ENCODE assay signal across 20 cellular contexts in the genomic region with DNA sequence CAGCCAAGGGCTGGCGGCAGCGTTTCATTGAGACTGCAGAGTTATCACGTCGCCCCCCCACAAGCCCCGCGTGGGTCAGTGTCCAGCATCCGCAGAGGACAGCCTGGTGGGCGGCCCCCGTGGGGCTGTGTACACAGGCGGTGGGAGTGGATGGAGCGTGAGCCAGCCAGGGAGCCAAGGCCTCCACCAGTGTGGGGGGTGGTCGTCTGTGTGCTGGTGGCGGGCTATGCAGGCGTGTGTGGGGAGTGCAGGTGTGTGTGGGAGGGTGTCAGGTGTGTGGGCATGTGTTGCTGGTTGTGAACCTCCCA. TPM values are rescaled to one million over a fixed set of nuclear protein-coding genes. Genes with fewer than 3 reads are reported as not detected.
DNase-seq lines count a peak whose midpoint lies in the region; ATAC-seq and TF ChIP-seq lines count a peak whose summit lies in the region.
"Had no signal": no experiment of that assay in that cellular context is flagged by ENCODE, and none has a peak within 500 bp of the region (broad histone marks: within the 10 kb centered on the region; RNA-seq: fewer than 3 reads in every experiment).

No MANE protein-coding gene starts in this region.

- no peak overlapping the region for H3K4me3 ChIP-seq in WERI-Rb-1 (ENCODE audit: low read depth, low read length)
- no peak overlapping the region for H3K4me3 ChIP-seq in lower lobe of right lung

- H3K27me3 ChIP-seq in WERI-Rb-1 (ENCODE audit: insufficient read depth, low read depth, severe bottlenecking) (peaks cover under 1% of the 10 kb centered on the region), lower lobe of right lung (ENCODE audit: low read depth) (peaks cover 71% of the 10 kb centered on the region)

- in situ Hi-C loops in ACHN (cut with HindIII; ENCODE audit: low pct_ligation_motif_present, low pct_unique_long_range_greater_than_20kb, low sequenced_read_pairs) = no loop called here

- intact Hi-C loops in lower lobe of right lung (cut with DNase I) = no loop called here

- H3K36me3 ChIP-seq in WERI-Rb-1 (no peaks in the 10 kb centered on the region), lower lobe of right lung (no peaks in the 10 kb centered on the region)

- H3K4me1 ChIP-seq in lower lobe of right lung = no peaks in the 10 kb centered on the region

- ATAC-seq in lower lobe of right lung = no peak
- no peak for ATAC-seq in HG03135 (IDR thresholded peaks at IDR 0.05; ENCODE audit: unreplicated experiment)
- no peak for ATAC-seq in HG03571 (IDR thresholded peaks at IDR 0.05; ENCODE audit: unreplicated experiment)
- ATAC-seq: PC-3 had no signal

- H3K9me3 ChIP-seq in WERI-Rb-1 (ENCODE audit: severe bottlenecking) = no peaks in the 10 kb centered on the region
- H3K9me3 ChIP-seq in lower lobe of right lung = no peaks in the 10 kb centered on the region

- TF ChIP-seq CTCF in WERI-Rb-1 (IDR thresholded peaks at IDR 0.05; ENCODE audit: low read depth, low read length) (no peak), lower lobe of right lung (IDR thresholded peaks at IDR 0.05) (no peak)

- DNase-seq in D341Med (ENCODE audit: low spot score) (peak; percentile 35), WERI-Rb-1 (peak; percentile 6), lower lobe of right lung (peak; percentile 42), ACHN (no peak)
- peak; percentile 10 for DNase-seq in stimulated activated CD8-positive, alpha-beta memory T cell treated with anti-CD3 and anti-CD28 coated beads, Interleukin-4, amount 100 ng/mL, for 48 hours
- DNase-seq: Calu3; CD4-positive, alpha-beta memory T cell; H9; NCI-H1436 treated with DMSO at 0.1 percent for 48 hours; NCI-H2029 treated with DMSO at 0.1 percent for 48 hours; NCI-H2171 treated with DMSO at 0.1 percent for 48 hours; NCI-H510A; NCI-H774; PC-3 had no signal

- no peak overlapping the region for H3K27ac ChIP-seq in WERI-Rb-1
- H3K27ac ChIP-seq in lower lobe of right lung = no peak overlapping the region
- H3K27ac ChIP-seq: KMS-11 had no signal

RNA-seq across cellular contexts. Expression of a gene that starts 56.5 kb away (rescaled TPM):
- not detected for total RNA-seq in lower lobe of right lung
- total RNA-seq: B cell; Calu3; CD4-positive, alpha-beta memory T cell; H9; M059J; PC-3; SK-MEL-5 had no signal
